Comparison of ENCODE assay signal across 1 cellular context in the genomic region with DNA sequence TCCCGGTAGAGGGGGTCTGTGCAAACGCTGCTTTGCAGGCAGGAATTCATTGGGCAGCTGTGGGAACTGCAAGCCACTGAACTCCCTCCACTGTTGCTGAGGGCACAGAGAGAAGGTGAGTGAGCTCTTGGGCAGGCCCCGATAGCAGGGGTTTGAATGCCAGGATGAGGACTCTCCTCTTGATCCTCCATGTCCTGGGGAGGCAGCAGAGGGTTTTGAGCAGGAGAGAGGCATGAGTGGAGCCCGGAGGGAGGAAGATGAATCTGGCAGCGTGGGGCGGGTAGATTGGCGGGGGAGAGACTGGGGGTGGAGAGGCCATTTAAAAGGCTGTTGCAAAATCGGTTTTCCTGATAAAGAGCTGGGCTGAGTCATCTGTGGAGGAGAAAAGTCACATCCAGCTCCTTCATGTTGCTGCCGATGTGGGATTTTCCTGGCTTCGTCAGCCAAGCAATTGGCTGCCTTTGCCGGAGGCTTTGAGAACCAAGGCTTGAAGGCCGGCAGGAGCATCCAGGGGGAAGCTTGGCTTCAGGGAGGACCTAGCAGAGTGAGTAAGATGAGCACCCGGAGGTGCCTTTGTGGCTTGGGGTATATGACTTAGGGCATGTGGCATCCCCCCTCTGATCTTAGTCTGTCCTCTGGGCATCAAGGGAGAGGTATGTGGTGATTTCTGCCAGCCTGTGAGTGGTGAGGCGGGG.
A peak's percentile ranks its signal among the peaks of the same experiment; 100 is the strongest.
TF ChIP-seq lines count a peak whose summit lies in the region.

A gene with protein sequence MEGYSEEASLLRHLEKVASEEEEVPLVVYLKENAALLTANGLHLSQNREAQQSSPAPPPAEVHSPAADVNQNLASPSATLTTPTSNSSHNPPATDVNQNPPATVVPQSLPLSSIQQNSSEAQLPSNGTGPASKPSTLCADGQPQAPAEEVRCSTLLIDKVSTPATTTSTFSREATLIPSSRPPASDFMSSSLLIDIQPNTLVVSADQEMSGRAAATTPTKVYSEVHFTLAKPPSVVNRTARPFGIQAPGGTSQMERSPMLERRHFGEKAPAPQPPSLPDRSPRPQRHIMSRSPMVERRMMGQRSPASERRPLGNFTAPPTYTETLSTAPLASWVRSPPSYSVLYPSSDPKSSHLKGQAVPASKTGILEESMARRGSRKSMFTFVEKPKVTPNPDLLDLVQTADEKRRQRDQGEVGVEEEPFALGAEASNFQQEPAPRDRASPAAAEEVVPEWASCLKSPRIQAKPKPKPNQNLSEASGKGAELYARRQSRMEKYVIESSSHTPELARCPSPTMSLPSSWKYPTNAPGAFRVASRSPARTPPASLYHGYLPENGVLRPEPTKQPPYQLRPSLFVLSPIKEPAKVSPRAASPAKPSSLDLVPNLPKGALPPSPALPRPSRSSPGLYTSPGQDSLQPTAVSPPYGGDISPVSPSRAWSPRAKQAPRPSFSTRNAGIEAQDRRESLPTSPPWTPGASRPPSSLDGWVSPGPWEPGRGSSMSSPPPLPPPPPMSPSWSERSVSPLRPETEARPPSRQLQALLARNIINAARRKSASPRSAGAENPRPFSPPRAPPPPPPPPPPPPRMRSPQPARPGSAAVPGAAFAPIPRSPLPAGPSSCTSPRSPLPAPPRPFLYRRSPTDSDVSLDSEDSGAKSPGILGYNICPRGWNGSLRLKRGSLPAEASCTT (plus strand): TSS at position 350 of the 695 bp plus-strand sequence. CDS start 7,616 bp downstream, outside the sequence.

TF ChIP-seq in liver, 16 proteins besides CTCF, POLR2A, EP300 and RAD21 (continued from another document):
- TF ChIP-seq, protein P1, sequence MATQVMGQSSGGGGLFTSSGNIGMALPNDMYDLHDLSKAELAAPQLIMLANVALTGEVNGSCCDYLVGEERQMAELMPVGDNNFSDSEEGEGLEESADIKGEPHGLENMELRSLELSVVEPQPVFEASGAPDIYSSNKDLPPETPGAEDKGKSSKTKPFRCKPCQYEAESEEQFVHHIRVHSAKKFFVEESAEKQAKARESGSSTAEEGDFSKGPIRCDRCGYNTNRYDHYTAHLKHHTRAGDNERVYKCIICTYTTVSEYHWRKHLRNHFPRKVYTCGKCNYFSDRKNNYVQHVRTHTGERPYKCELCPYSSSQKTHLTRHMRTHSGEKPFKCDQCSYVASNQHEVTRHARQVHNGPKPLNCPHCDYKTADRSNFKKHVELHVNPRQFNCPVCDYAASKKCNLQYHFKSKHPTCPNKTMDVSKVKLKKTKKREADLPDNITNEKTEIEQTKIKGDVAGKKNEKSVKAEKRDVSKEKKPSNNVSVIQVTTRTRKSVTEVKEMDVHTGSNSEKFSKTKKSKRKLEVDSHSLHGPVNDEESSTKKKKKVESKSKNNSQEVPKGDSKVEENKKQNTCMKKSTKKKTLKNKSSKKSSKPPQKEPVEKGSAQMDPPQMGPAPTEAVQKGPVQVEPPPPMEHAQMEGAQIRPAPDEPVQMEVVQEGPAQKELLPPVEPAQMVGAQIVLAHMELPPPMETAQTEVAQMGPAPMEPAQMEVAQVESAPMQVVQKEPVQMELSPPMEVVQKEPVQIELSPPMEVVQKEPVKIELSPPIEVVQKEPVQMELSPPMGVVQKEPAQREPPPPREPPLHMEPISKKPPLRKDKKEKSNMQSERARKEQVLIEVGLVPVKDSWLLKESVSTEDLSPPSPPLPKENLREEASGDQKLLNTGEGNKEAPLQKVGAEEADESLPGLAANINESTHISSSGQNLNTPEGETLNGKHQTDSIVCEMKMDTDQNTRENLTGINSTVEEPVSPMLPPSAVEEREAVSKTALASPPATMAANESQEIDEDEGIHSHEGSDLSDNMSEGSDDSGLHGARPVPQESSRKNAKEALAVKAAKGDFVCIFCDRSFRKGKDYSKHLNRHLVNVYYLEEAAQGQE (IDR thresholded peaks at IDR 0.05), result peak; percentile 77
- TF ChIP-seq, protein P2, sequence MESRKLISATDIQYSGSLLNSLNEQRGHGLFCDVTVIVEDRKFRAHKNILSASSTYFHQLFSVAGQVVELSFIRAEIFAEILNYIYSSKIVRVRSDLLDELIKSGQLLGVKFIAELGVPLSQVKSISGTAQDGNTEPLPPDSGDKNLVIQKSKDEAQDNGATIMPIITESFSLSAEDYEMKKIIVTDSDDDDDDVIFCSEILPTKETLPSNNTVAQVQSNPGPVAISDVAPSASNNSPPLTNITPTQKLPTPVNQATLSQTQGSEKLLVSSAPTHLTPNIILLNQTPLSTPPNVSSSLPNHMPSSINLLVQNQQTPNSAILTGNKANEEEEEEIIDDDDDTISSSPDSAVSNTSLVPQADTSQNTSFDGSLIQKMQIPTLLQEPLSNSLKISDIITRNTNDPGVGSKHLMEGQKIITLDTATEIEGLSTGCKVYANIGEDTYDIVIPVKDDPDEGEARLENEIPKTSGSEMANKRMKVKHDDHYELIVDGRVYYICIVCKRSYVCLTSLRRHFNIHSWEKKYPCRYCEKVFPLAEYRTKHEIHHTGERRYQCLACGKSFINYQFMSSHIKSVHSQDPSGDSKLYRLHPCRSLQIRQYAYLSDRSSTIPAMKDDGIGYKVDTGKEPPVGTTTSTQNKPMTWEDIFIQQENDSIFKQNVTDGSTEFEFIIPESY (IDR thresholded peaks at IDR 0.05), result no peak
- peak in 1 of 2 donors; percentile 54 for TF ChIP-seq HNF4A (conservative IDR thresholded peaks at IDR 0.05)
- TF ChIP-seq JUND (IDR thresholded peaks at IDR 0.05), result peak; percentile 86 to 94
- peak; percentile 43 to 74 for TF ChIP-seq RXRA (IDR thresholded peaks at IDR 0.05)
- no peak for TF ChIP-seq FOXA1 (IDR thresholded peaks at IDR 0.05)
- TF ChIP-seq NR2F2 (IDR thresholded peaks at IDR 0.05), result peak; percentile 74
- peak in 1 of 2 donors; percentile 59 for TF ChIP-seq EGR1 (IDR thresholded peaks at IDR 0.05; ENCODE audit: low read depth in 2 of 2)
- TF ChIP-seq FOXA2 (IDR thresholded peaks at IDR 0.05), result no peak
